ENCODE assay signal across 29 cellular contexts in genomic region chr1:25973610-25974355, GRCh38. TPM values are rescaled to one million over a fixed set of nuclear protein-coding genes. Genes with fewer than 3 reads are reported as not detected.
DNase-seq lines count a peak whose midpoint lies in the region; ATAC-seq lines count a peak whose summit lies in the region.
"Had no signal": no experiment of that assay in that cellular context is flagged by ENCODE, and none has a peak within 500 bp of the region (broad histone marks: within the 10 kb centered on the region; RNA-seq: fewer than 3 reads in every experiment).

No MANE protein-coding gene starts in this region.

- peak overlapping the region; percentile 94 for H3K27ac Mint-ChIP-seq in activated naive CD8-positive, alpha-beta T cell
- H3K27ac Mint-ChIP-seq in activated naive CD8-positive, alpha-beta T cell treated with anti-CD3 and anti-CD28 coated beads, Interleukin-2, amount 50 U/mL, for 24 hours, result no peak overlapping the region
- peak overlapping the region; percentile 26 to 89 (median 66) for H3K27ac Mint-ChIP-seq in immature natural killer cell
- H3K27ac Mint-ChIP-seq: nephron progenitor cell had no signal

- no peak for DNase-seq in activated naive CD8-positive, alpha-beta T cell treated with anti-CD3 and anti-CD28 coated beads, Interleukin-2, amount 50 U/mL, for 24 hours
- DNase-seq in M059J (ENCODE audit: low read depth) (peak; percentile 56), immature natural killer cell (no peak), NCI-H1436 (lab: John Stamatoyannopoulos, UW) (no peak), NAMALWA (ENCODE audit: low spot score) (no peak), SKM-1 treated with dmso at 0.1 percent for 144 hours (lab: John Stamatoyannopoulos, UW; ENCODE audit: unreplicated experiment) (no peak)
- DNase-seq: ACHN; activated naive CD4-positive, alpha-beta T cell treated with anti-CD3 and anti-CD28 coated beads for 36 hours; central memory CD4-positive, alpha-beta T cell; foreskin keratinocyte; MM.1S; NCI-H1436 treated with DMSO at 0.1 percent for 48 hours; NCI-H510A; nephron progenitor cell; pancreas; stimulated activated CD4-positive, alpha-beta T cell treated with anti-CD3 and anti-CD28 coated beads, Interleukin-4, amount 100 ng/mL, for 24 hours; stimulated activated naive CD4-positive, alpha-beta T cell treated with Interleukin-2 at 50 U/mL for 16 hours; T-helper 1 cell; thyroid gland had no signal

- H3K27me3 Mint-ChIP-seq in activated naive CD8-positive, alpha-beta T cell, result no peaks in the 10 kb centered on the region
- no peaks in the 10 kb centered on the region for H3K27me3 Mint-ChIP-seq in activated naive CD8-positive, alpha-beta T cell treated with anti-CD3 and anti-CD28 coated beads, Interleukin-2, amount 50 U/mL, for 24 hours
- H3K27me3 Mint-ChIP-seq in immature natural killer cell (ENCODE audit: low read depth in 3 of 3), result peaks cover 0 to 2% (median 2%) of the 10 kb centered on the region in 3 donors

- no peak overlapping the region for H3K4me3 Mint-ChIP-seq in activated naive CD8-positive, alpha-beta T cell
- H3K4me3 Mint-ChIP-seq in activated naive CD8-positive, alpha-beta T cell treated with anti-CD3 and anti-CD28 coated beads, Interleukin-2, amount 50 U/mL, for 24 hours, result no peak overlapping the region
- H3K4me3 Mint-ChIP-seq in immature natural killer cell, result no peak overlapping the region
- H3K4me3 Mint-ChIP-seq: activated naive CD4-positive, alpha-beta T cell treated with anti-CD3 and anti-CD28 coated beads for 36 hours; nephron progenitor cell had no signal

- H3K9me3 Mint-ChIP-seq in activated naive CD8-positive, alpha-beta T cell (ENCODE audit: low read depth), result no peaks in the 10 kb centered on the region
- no peaks in the 10 kb centered on the region for H3K9me3 Mint-ChIP-seq in activated naive CD8-positive, alpha-beta T cell treated with anti-CD3 and anti-CD28 coated beads, Interleukin-2, amount 50 U/mL, for 24 hours
- H3K9me3 Mint-ChIP-seq in immature natural killer cell, result no peaks in the 10 kb centered on the region
- H3K9me3 Mint-ChIP-seq: activated naive CD4-positive, alpha-beta T cell treated with anti-CD3 and anti-CD28 coated beads for 36 hours; nephron progenitor cell had no signal

- peaks cover 14% of the 10 kb centered on the region for H3K36me3 Mint-ChIP-seq in activated naive CD8-positive, alpha-beta T cell
- peaks cover 34% of the 10 kb centered on the region for H3K36me3 Mint-ChIP-seq in activated naive CD8-positive, alpha-beta T cell treated with anti-CD3 and anti-CD28 coated beads, Interleukin-2, amount 50 U/mL, for 24 hours (ENCODE audit: low read depth)
- peaks cover 49 to 75% (median 55%) of the 10 kb centered on the region in 3 donors for H3K36me3 Mint-ChIP-seq in immature natural killer cell

- peak overlapping the region; percentile 47 for H3K27ac ChIP-seq in temporal lobe (ENCODE audit: low read depth, low read length)
- H3K27ac ChIP-seq: ascending aorta, C4-2B, foreskin keratinocyte, pancreas, SJCRH30, thyroid gland had no signal

- peaks cover 34% of the 10 kb centered on the region for H3K4me1 Mint-ChIP-seq in activated naive CD8-positive, alpha-beta T cell (ENCODE audit: low read depth)
- peaks cover 34% of the 10 kb centered on the region for H3K4me1 Mint-ChIP-seq in activated naive CD8-positive, alpha-beta T cell treated with anti-CD3 and anti-CD28 coated beads, Interleukin-2, amount 50 U/mL, for 24 hours
- peaks cover 45 to 77% of the 10 kb centered on the region in 2 donors for H3K4me1 Mint-ChIP-seq in immature natural killer cell
- H3K4me1 Mint-ChIP-seq: nephron progenitor cell had no signal

- no peak for ATAC-seq in activated naive CD8-positive, alpha-beta T cell treated with anti-CD3 and anti-CD28 coated beads, Interleukin-2, amount 50 U/mL, for 24 hours
- ATAC-seq: activated CD4-positive, CD25-positive, alpha-beta regulatory T cell treated with anti-CD3 and anti-CD28 coated beads, Interleukin-2, amount 50 U/mL, for 24 hours; foreskin keratinocyte; left lobe of liver; Panc1; pancreas had no signal

RNA-seq across cellular contexts. Expression of gene PAFAH2, which starts 24.1 kb away (rescaled TPM):
- 5.1 and 7.5 TPM in 2 replicates for total RNA-seq in M059J (2014; rRNA removed; shearing (Covaris generic))
- polyA plus RNA-seq in immature natural killer cell, result 10 to 100 TPM; 35.6 to 65.0 (median 37.9) TPM
- 2.2 TPM for total RNA-seq in temporal lobe

RNA-seq across cellular contexts. Expression of gene EXTL1, which starts 47.8 kb away (rescaled TPM):
- 0.34 TPM in 1 of 2 replicates, not detected in the other for total RNA-seq in M059J (2014; rRNA removed; shearing (Covaris generic))
- not detected for polyA plus RNA-seq in immature natural killer cell
- 0.98 TPM for total RNA-seq in temporal lobe
- total RNA-seq: activated CD8-positive, alpha-beta memory T cell treated with anti-CD3 and anti-CD28 coated beads for 36 hours; activated naive CD4-positive, alpha-beta T cell treated with anti-CD3 and anti-CD28 coated beads for 36 hours; dermis microvascular lymphatic vessel endothelial cell; left lobe of liver had no signal
